15 cellular contexts compared by ENCODE assay signal in genomic region chr10:30040597-30040996, GRCh38. TPM values are rescaled to one million over a fixed set of nuclear protein-coding genes. Genes with fewer than 3 reads are reported as not detected.
A peak's percentile ranks its signal among the peaks of the same experiment; 100 is the strongest.
DNase-seq lines count a peak whose midpoint lies in the region; ATAC-seq and TF ChIP-seq lines count a peak whose summit lies in the region.
"Had no signal": no experiment of that assay in that cellular context is flagged by ENCODE, and none has a peak within 500 bp of the region (broad histone marks: within the 10 kb centered on the region; RNA-seq: fewer than 3 reads in every experiment).

No MANE protein-coding gene starts in this region.

- H3K9me3 ChIP-seq in heart right ventricle (no peaks in the 10 kb centered on the region), hepatocyte (ENCODE audit: low read depth) (no peaks in the 10 kb centered on the region), parathyroid adenoma (ENCODE audit: control insufficient read depth, low read length) (no peaks in the 10 kb centered on the region), thyroid gland (no peaks in the 10 kb centered on the region)
- H3K9me3 ChIP-seq: BE2C, Peyer's patch had no signal

- no peak for TF ChIP-seq POLR2A in thyroid gland (IDR thresholded peaks at IDR 0.05)

- no peak for TF ChIP-seq CTCF in heart right ventricle (IDR thresholded peaks at IDR 0.05)
- TF ChIP-seq CTCF in hepatocyte (IDR thresholded peaks at IDR 0.05; ENCODE audit: poor library complexity) = no peak
- no peak for TF ChIP-seq CTCF in parathyroid adenoma (IDR thresholded peaks at IDR 0.05)
- no peak for TF ChIP-seq CTCF in thyroid gland (IDR thresholded peaks at IDR 0.05)
- TF ChIP-seq CTCF in GM20000 (IDR thresholded peaks at IDR 0.05; ENCODE audit: extremely low read depth, missing control alignments) = no peak

- no peak overlapping the region for H3K9ac ChIP-seq in parathyroid adenoma

- H4K20me1 ChIP-seq in hepatocyte (ENCODE audit: insufficient read depth, poor library complexity, severe bottlenecking) = no peaks in the 10 kb centered on the region

- H3K36me3 ChIP-seq in heart right ventricle = peaks cover 0 to 41% (median 1%) of the 10 kb centered on the region in 9 donors
- H3K36me3 ChIP-seq in hepatocyte (replicated peaks; ENCODE audit: insufficient read depth, low read depth) = no peaks in the 10 kb centered on the region
- H3K36me3 ChIP-seq in parathyroid adenoma (ENCODE audit: control insufficient read depth, insufficient read depth, low read length) = no peaks in the 10 kb centered on the region
- peaks cover 2 to 4% of the 10 kb centered on the region in 2 donors for H3K36me3 ChIP-seq in thyroid gland
- H3K36me3 ChIP-seq: BE2C, Peyer's patch had no signal

- H3K27ac ChIP-seq in heart right ventricle (peak overlapping the region in 9 of 10 donors; percentile 36 to 83 (median 71)), hepatocyte (peak overlapping the region; percentile 31), parathyroid adenoma (peak overlapping the region; percentile 61), thyroid gland (peak overlapping the region in 1 of 3 donors; percentile 40)
- H3K27ac ChIP-seq: Peyer's patch had no signal

- H2AFZ ChIP-seq in hepatocyte (no peak overlapping the region), parathyroid adenoma (no peak overlapping the region)

- H3K9me2 ChIP-seq in hepatocyte (replicated peaks; ENCODE audit: insufficient read depth) = no peaks in the 10 kb centered on the region

- H3K4me1 ChIP-seq in heart right ventricle (peaks cover 15 to 98% (median 42%) of the 10 kb centered on the region in 9 donors), hepatocyte (ENCODE audit: insufficient read depth) (peaks cover 15% of the 10 kb centered on the region), parathyroid adenoma (peaks cover under 1% of the 10 kb centered on the region), thyroid gland (peaks cover 0 to 20% of the 10 kb centered on the region in 2 donors)
- H3K4me1 ChIP-seq: BE2C, Peyer's patch had no signal

- H3K4me3 ChIP-seq in heart right ventricle (no peak overlapping the region), hepatocyte (no peak overlapping the region), parathyroid adenoma (ENCODE audit: low read depth, low read length) (no peak overlapping the region), thyroid gland (replicated peaks in 1 of 3) (no peak overlapping the region)
- H3K4me3 ChIP-seq: Peyer's patch had no signal

- WGBS in heart right ventricle, 2 donors = 86 to 89% methylated on average over 8 of the region's 8 CpGs
- WGBS in hepatocyte (ENCODE audit: low lambda C conversion rate, missing lambda C conversion rate) = 96% methylated on average over 8 of the region's 8 CpGs
- 91% methylated on average over 8 of the region's 8 CpGs for WGBS in thyroid gland, 2 donors

- DNase-seq in heart right ventricle = no peak
- no peak for DNase-seq in Right ventricle myocardium inferior (ENCODE audit: missing footprints)
- no peak for DNase-seq in hepatocyte (ENCODE audit: low spot score)
- no peak for DNase-seq in thyroid gland
- no peak for DNase-seq in foreskin melanocyte
- DNase-seq in GM20000 (ENCODE audit: low spot score) = no peak
- DNase-seq: BE2C; Calu3; NCI-H1092 treated with DMSO at 0.1 percent for 48 hours; NCI-H2081; NCI-H748 treated with DMSO at 0.1 percent for 48 hours; NK-92 treated with Interleukin-12 subunit alpha and Interleukin-12 subunit beta, amount 100 ng/mL, for 24 hours; Peyer's patch had no signal

- ATAC-seq in heart right ventricle (no peak), Right ventricle myocardium inferior (no peak)
- ATAC-seq: CD8-positive, alpha-beta T cell had no signal

- peaks cover 4% of the 10 kb centered on the region for H3K79me2 ChIP-seq in hepatocyte
- H3K79me2 ChIP-seq in parathyroid adenoma = peaks cover 4% of the 10 kb centered on the region

- intact Hi-C loops in heart right ventricle (cut with DNase I) = no loop called here
- intact Hi-C loops in Right ventricle myocardium inferior (cut with DNase I) = no loop called here
- intact Hi-C loops in thyroid gland (cut with DNase I) = no loop called here

- peak overlapping the region; percentile 32 for H3K4me2 ChIP-seq in hepatocyte
- H3K4me2 ChIP-seq in parathyroid adenoma (ENCODE audit: low read length) = no peak overlapping the region

- peaks cover 0 to 53% (median 6%) of the 10 kb centered on the region in 7 donors for H3K27me3 ChIP-seq in heart right ventricle
- H3K27me3 ChIP-seq in hepatocyte = no peaks in the 10 kb centered on the region
- H3K27me3 ChIP-seq in parathyroid adenoma (ENCODE audit: control insufficient read depth, insufficient read depth, low read length) = no peaks in the 10 kb centered on the region
- H3K27me3 ChIP-seq in thyroid gland = no peaks in the 10 kb centered on the region
- H3K27me3 ChIP-seq: BE2C, Peyer's patch had no signal

RNA-seq across cellular contexts. Expression of gene JCAD, which starts 18.8 kb away (rescaled TPM):
- total RNA-seq in heart right ventricle (10 to 100 TPM; 16.5 to 39.8 (median 21.4) TPM), Right ventricle myocardium inferior (25.6 TPM), hepatocyte (11.0 and 12.8 TPM in 2 replicates), thyroid gland (10 to 100 TPM; 26.6 to 38.5 (median 28.1) TPM)
- polyA plus RNA-seq in heart right ventricle (10 to 100 TPM in 1 of 2 donors, 1 to 10 TPM in 1; 7.7 to 13.0 TPM), hepatocyte (7.0 and 9.2 TPM in 2 replicates)
- total RNA-seq: CD8-positive, alpha-beta T cell had no signal
